ENCODE assay signal across 2 cellular contexts in genomic region chr17:21350495-21350894, GRCh38. TPM values are rescaled to one million over a fixed set of nuclear protein-coding genes. Genes with fewer than 3 reads are reported as not detected.
"Had no signal": no experiment of that assay in that cellular context is flagged by ENCODE, and none has a peak within 500 bp of the region (broad histone marks: within the 10 kb centered on the region; RNA-seq: fewer than 3 reads in every experiment).

No MANE protein-coding gene starts in this region.

RNA-seq across cellular contexts. Expression of gene KCNJ12, which starts 25.7 kb away (rescaled TPM):
- total RNA-seq: lung microvascular endothelial cell had no signal
- polyA plus RNA-seq: naive thymus-derived CD4-positive, alpha-beta T cell had no signal
